ENCODE assay signal across 1 cellular context in the genomic region with DNA sequence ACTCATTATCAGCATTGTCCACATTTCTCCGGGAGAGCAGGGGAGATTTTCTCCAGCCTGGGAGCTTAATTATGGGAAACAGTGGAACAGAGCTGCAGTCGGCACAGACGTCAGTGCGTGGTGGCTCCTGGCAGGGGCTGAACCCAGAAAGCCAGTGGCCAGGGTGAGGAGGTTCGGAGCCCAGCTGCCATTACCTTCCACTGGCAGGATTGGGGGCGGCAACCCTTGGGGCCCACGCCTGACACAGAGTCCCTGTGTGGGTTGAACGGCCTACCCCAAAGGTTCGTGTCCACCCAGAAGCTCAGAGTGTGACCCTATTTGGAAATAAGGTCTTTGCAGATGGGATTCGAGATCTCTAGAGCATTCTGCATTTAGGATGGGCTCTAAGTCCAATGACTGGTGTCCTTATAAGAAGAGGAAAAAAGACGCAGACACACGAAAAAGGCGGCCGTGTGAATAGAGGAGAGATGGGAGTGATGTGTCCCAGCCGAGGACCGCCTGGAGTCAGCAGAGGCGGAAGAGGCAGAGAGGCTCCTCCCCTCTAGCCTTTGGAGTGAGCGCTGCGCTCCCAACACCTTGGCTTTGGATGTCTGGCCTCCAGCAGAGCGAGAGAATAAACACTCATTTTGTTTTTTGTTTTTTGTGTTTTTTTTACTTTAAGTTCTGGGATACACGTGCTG.
TF ChIP-seq lines count a peak whose summit lies in the region.

No MANE protein-coding gene starts in this region.

TF ChIP-seq in GM23338, 12 proteins besides CTCF, POLR2A, EP300 and RAD21 (continued from another document):
- TF ChIP-seq, protein P1, sequence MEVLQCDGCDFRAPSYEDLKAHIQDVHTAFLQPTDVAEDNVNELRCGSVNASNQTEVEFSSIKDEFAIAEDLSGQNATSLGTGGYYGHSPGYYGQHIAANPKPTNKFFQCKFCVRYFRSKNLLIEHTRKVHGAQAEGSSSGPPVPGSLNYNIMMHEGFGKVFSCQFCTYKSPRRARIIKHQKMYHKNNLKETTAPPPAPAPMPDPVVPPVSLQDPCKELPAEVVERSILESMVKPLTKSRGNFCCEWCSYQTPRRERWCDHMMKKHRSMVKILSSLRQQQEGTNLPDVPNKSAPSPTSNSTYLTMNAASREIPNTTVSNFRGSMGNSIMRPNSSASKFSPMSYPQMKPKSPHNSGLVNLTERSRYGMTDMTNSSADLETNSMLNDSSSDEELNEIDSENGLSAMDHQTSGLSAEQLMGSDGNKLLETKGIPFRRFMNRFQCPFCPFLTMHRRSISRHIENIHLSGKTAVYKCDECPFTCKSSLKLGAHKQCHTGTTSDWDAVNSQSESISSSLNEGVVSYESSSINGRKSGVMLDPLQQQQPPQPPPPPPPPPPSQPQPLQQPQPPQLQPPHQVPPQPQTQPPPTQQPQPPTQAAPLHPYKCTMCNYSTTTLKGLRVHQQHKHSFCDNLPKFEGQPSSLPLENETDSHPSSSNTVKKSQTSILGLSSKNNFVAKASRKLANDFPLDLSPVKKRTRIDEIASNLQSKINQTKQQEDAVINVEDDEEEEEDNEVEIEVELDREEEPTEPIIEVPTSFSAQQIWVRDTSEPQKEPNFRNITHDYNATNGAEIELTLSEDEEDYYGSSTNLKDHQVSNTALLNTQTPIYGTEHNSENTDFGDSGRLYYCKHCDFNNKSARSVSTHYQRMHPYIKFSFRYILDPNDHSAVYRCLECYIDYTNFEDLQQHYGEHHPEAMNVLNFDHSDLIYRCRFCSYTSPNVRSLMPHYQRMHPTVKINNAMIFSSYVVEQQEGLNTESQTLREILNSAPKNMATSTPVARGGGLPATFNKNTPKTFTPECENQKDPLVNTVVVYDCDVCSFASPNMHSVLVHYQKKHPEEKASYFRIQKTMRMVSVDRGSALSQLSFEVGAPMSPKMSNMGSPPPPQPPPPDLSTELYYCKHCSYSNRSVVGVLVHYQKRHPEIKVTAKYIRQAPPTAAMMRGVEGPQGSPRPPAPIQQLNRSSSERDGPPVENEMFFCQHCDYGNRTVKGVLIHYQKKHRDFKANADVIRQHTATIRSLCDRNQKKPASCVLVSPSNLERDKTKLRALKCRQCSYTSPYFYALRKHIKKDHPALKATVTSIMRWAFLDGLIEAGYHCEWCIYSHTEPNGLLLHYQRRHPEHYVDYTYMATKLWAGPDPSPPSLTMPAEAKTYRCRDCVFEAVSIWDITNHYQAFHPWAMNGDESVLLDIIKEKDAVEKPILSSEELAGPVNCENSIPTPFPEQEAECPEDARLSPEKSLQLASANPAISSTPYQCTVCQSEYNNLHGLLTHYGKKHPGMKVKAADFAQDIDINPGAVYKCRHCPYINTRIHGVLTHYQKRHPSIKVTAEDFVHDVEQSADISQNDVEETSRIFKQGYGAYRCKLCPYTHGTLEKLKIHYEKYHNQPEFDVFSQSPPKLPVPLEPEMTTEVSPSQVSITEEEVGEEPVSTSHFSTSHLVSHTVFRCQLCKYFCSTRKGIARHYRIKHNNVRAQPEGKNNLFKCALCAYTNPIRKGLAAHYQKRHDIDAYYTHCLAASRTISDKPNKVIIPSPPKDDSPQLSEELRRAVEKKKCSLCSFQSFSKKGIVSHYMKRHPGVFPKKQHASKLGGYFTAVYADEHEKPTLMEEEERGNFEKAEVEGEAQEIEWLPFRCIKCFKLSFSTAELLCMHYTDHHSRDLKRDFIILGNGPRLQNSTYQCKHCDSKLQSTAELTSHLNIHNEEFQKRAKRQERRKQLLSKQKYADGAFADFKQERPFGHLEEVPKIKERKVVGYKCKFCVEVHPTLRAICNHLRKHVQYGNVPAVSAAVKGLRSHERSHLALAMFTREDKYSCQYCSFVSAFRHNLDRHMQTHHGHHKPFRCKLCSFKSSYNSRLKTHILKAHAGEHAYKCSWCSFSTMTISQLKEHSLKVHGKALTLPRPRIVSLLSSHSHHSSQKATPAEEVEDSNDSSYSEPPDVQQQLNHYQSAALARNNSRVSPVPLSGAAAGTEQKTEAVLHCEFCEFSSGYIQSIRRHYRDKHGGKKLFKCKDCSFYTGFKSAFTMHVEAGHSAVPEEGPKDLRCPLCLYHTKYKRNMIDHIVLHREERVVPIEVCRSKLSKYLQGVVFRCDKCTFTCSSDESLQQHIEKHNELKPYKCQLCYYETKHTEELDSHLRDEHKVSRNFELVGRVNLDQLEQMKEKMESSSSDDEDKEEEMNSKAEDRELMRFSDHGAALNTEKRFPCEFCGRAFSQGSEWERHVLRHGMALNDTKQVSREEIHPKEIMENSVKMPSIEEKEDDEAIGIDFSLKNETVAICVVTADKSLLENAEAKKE (CRISPR knock-in tag; IDR thresholded peaks at IDR 0.05) = no peak
- no peak for TF ChIP-seq JUNB (IDR thresholded peaks at IDR 0.05; ENCODE audit: unreplicated experiment)
